In genomic region chr1:155518484-155518883, GRCh38 we compare ENCODE assay signal across 34 cellular contexts.
"Had no signal": no experiment of that assay in that cellular context is flagged by ENCODE, and none has a peak within 500 bp of the region (broad histone marks: within the 10 kb centered on the region; RNA-seq: fewer than 3 reads in every experiment).

No MANE protein-coding gene starts in this region.

- H3K9me3 Mint-ChIP-seq: activated naive CD8-positive, alpha-beta T cell treated with anti-CD3 and anti-CD28 coated beads for 36 hours; stimulated activated effector memory CD8-positive, alpha-beta T cell treated with anti-CD3 and anti-CD28 coated beads, Interleukin-12 subunit alpha, Interleukin-12 subunit beta, amount 100 ng/mL, for 72 hours; stimulated activated naive CD8-positive, alpha-beta T cell treated with anti-CD3 and anti-CD28 coated beads, Interleukin-15, Interleukin-2, amounts not matched to agents 100 ng/mL and 50 ng/mL, for 24 hours had no signal

- H3K9me3 ChIP-seq: adrenal gland, gastrocnemius medialis, left ventricle myocardium inferior, neutrophil, ovary, prostate gland, thoracic aorta had no signal

- H3K27ac Mint-ChIP-seq: activated CD8-positive, alpha-beta memory T cell treated with anti-CD3 and anti-CD28 coated beads, Interleukin-2, amount 10 ng/mL, durations not matched to agents 7 days and 5 days; activated CD8-positive, alpha-beta T cell treated with anti-CD3 and anti-CD28 coated beads, Interleukin-2, amount 10 ng/mL, durations not matched to agents 7 days and 5 days; activated naive CD8-positive, alpha-beta T cell treated with anti-CD3 and anti-CD28 coated beads for 36 hours; brain; nephron progenitor cell; stimulated activated effector memory CD8-positive, alpha-beta T cell treated with anti-CD3 and anti-CD28 coated beads, Interleukin-12 subunit alpha, Interleukin-12 subunit beta, amount 100 ng/mL, for 72 hours; stimulated activated naive CD8-positive, alpha-beta T cell treated with anti-CD3 and anti-CD28 coated beads, Interleukin-15, Interleukin-2, amounts not matched to agents 100 ng/mL and 50 ng/mL, for 24 hours had no signal

- H3K27ac ChIP-seq: adrenal gland, cardiac muscle cell, coronary artery, dorsolateral prefrontal cortex, gastrocnemius medialis, left ventricle myocardium inferior, neutrophil, ovary, prostate gland, skin epidermis, thoracic aorta, WERI-Rb-1 had no signal

- H3K4me1 ChIP-seq: prostate gland had no signal

- H3K4me3 Mint-ChIP-seq: activated CD8-positive, alpha-beta memory T cell treated with anti-CD3 and anti-CD28 coated beads, Interleukin-2, amount 10 ng/mL, durations not matched to agents 7 days and 5 days; activated CD8-positive, alpha-beta T cell treated with anti-CD3 and anti-CD28 coated beads, Interleukin-2, amount 10 ng/mL, durations not matched to agents 7 days and 5 days; activated naive CD8-positive, alpha-beta T cell treated with anti-CD3 and anti-CD28 coated beads for 36 hours; brain; nephron progenitor cell; stimulated activated effector memory CD8-positive, alpha-beta T cell treated with anti-CD3 and anti-CD28 coated beads, Interleukin-12 subunit alpha, Interleukin-12 subunit beta, amount 100 ng/mL, for 72 hours; stimulated activated naive CD8-positive, alpha-beta T cell treated with anti-CD3 and anti-CD28 coated beads, Interleukin-15, Interleukin-2, amounts not matched to agents 100 ng/mL and 50 ng/mL, for 24 hours had no signal

- H3K4me3 ChIP-seq: adrenal gland, cardiac muscle cell, coronary artery, dorsolateral prefrontal cortex, gastrocnemius medialis, left ventricle myocardium inferior, lung, ovary, prostate gland, skin epidermis, thoracic aorta had no signal

- H3K36me3 ChIP-seq: ovary, prostate gland had no signal

- H3K4me1 Mint-ChIP-seq: brain, nephron progenitor cell had no signal

- ATAC-seq: activated CD4-positive, CD25-positive, alpha-beta regulatory T cell treated with anti-CD3 and anti-CD28 coated beads, Interleukin-2, amount 50 U/mL, for 24 hours; activated CD8-positive, alpha-beta memory T cell treated with anti-CD3 and anti-CD28 coated beads, Interleukin-2, amount 10 ng/mL, durations not matched to agents 7 days and 5 days; activated CD8-positive, alpha-beta T cell treated with anti-CD3 and anti-CD28 coated beads, Interleukin-2, amount 10 ng/mL, durations not matched to agents 7 days and 5 days; gastrocnemius medialis; sciatic nerve; stimulated activated effector memory CD8-positive, alpha-beta T cell treated with anti-CD3 and anti-CD28 coated beads, Interleukin-12 subunit alpha, Interleukin-12 subunit beta, amount 100 ng/mL, for 72 hours had no signal

- DNase-seq: activated CD4-positive, alpha-beta T cell treated with anti-CD3 and anti-CD28 coated beads for 48 hours; activated CD8-positive, alpha-beta memory T cell treated with anti-CD3 and anti-CD28 coated beads, Interleukin-2, amount 10 ng/mL, durations not matched to agents 7 days and 5 days; activated CD8-positive, alpha-beta T cell treated with anti-CD3 and anti-CD28 coated beads, Interleukin-2, amount 10 ng/mL, durations not matched to agents 7 days and 5 days; activated naive CD4-positive, alpha-beta T cell; activated naive CD8-positive, alpha-beta T cell treated with anti-CD3 and anti-CD28 coated beads for 36 hours; activated T-cell treated with anti-CD3 and anti-CD28 coated beads, Interleukin-2, amount 50 U/mL, for 48 hours; adrenal gland; aorta; dorsolateral prefrontal cortex; effector memory CD4-positive, alpha-beta T cell; erythroblast; gastrocnemius medialis; glutamatergic neuron; left ventricle myocardium inferior; nephron progenitor cell; ovary; retina; stimulated activated CD4-positive, alpha-beta T cell treated with anti-CD3 and anti-CD28 coated beads, Interleukin-4, amount 100 ng/mL, for 24 hours; T1000; trophoblast cell; WERI-Rb-1 had no signal

- H3K27me3 Mint-ChIP-seq: activated CD8-positive, alpha-beta memory T cell treated with anti-CD3 and anti-CD28 coated beads, Interleukin-2, amount 10 ng/mL, durations not matched to agents 7 days and 5 days; activated naive CD8-positive, alpha-beta T cell treated with anti-CD3 and anti-CD28 coated beads for 36 hours; brain; stimulated activated naive CD8-positive, alpha-beta T cell treated with anti-CD3 and anti-CD28 coated beads, Interleukin-15, Interleukin-2, amounts not matched to agents 100 ng/mL and 50 ng/mL, for 24 hours had no signal

- H3K27me3 ChIP-seq: adrenal gland, cardiac muscle cell, dorsolateral prefrontal cortex, gastrocnemius medialis, neutrophil, ovary had no signal

- FAIRE-seq: islet of Langerhans had no signal
